Comparison of ENCODE assay signal across 24 cellular contexts in the genomic region with DNA sequence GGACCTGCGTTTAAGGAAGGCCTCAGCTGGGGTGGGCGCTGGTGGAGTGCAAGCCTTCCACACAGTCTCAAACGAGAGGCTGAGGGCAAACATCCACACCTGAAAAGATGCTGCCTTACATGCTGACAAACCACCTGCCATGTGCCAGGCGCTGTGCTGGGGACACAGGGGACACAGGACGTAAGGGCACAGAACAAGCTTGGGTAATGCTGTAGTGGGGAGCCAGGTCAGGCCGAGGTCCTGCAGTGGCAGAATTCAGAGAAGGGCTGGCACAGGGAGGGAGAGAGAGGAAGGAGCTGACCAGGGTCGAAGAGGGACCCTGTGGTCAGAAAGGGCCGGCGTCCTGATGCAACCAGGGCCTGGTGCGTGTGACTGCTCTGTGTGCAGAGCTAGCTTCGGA. TPM values are rescaled to one million over a fixed set of nuclear protein-coding genes. Genes with fewer than 3 reads are reported as not detected.
DNase-seq lines count a peak whose midpoint lies in the region; ATAC-seq, FAIRE-seq and TF ChIP-seq lines count a peak whose summit lies in the region.
"Had no signal": no experiment of that assay in that cellular context is flagged by ENCODE, and none has a peak within 500 bp of the region (broad histone marks: within the 10 kb centered on the region; RNA-seq: fewer than 3 reads in every experiment).

No MANE protein-coding gene starts in this region.

- no peak for TF ChIP-seq CTCF in DND-41 (IDR thresholded peaks at IDR 0.05; ENCODE audit: borderline replicate concordance, extremely low read depth, low read length, poor library complexity, severe bottlenecking)
- no peak for TF ChIP-seq CTCF in GM12878 (IDR thresholded peaks at IDR 0.05 in 2 of 3, conservative IDR thresholded peaks at IDR 0.05 in 1 of 3; ENCODE audit: control insufficient read depth in 2 of 3, extremely low read depth in 1 of 3, insufficient read depth in 1 of 3, low read depth in 3 of 3, low read length in 3 of 3)
- no peak for TF ChIP-seq CTCF in nephron progenitor cell (IDR thresholded peaks at IDR 0.05)
- no peak for TF ChIP-seq CTCF in H9 (conservative IDR thresholded peaks at IDR 0.05)

- H3K4me2 ChIP-seq in DND-41 (ENCODE audit: insufficient read depth, low read length), result no peak overlapping the region
- no peak overlapping the region for H3K4me2 ChIP-seq in GM12878 (ENCODE audit: control insufficient read depth, insufficient read depth)
- no peak overlapping the region for H3K4me2 ChIP-seq in H9 (ENCODE audit: insufficient read depth, insufficient read length, low read length)
- H3K4me2 ChIP-seq: BLaER1, KMS-11 had no signal

- peaks cover 45% of the 10 kb centered on the region for H3K36me3 ChIP-seq in DND-41 (ENCODE audit: insufficient read depth, low read length)
- H3K36me3 ChIP-seq in GM12878 (ENCODE audit: control insufficient read depth in 2 of 2, insufficient read depth in 2 of 2, low read length in 1 of 2), result no peaks in the 10 kb centered on the region

- no peak overlapping the region for H3K18ac ChIP-seq in H9 (ENCODE audit: insufficient read length, low read depth, low read length)

- TF ChIP-seq EP300 in GM12878 (IDR thresholded peaks at IDR 0.05; ENCODE audit: borderline replicate concordance in 1 of 2, control insufficient read depth in 1 of 2, low read depth in 2 of 2, low read length in 2 of 2), result no peak

- CTCF ChIA-PET in GM12878 (lab: Yijun Ruan, JAX), result no interaction called here

- no peaks in the 10 kb centered on the region for H3K79me1 ChIP-seq in H9 (ENCODE audit: insufficient read depth, low read depth, low read length, poor library complexity, severe bottlenecking)

- H3K9ac ChIP-seq in DND-41 (ENCODE audit: low read depth, low read length), result no peak overlapping the region
- H3K9ac ChIP-seq in GM12878 (ENCODE audit: control insufficient read depth, insufficient read depth, low read length), result no peak overlapping the region
- H3K9ac ChIP-seq in H9 (ENCODE audit: extremely low read depth, insufficient read length, low read length), result no peak overlapping the region
- H3K9ac ChIP-seq: BLaER1, KMS-11 had no signal

- no peaks in the 10 kb centered on the region for H3K79me2 ChIP-seq in DND-41 (ENCODE audit: insufficient read depth, low read length)
- H3K79me2 ChIP-seq in GM12878 (ENCODE audit: control insufficient read depth, insufficient read depth, low read length), result no peaks in the 10 kb centered on the region
- H3K79me2 ChIP-seq in H9 (ENCODE audit: insufficient read depth, low read length), result no peaks in the 10 kb centered on the region

- no peak overlapping the region for H3K4me3 Mint-ChIP-seq in activated T-cell treated with anti-CD3 and anti-CD28 coated beads, Interleukin-2, amount 50 U/mL, for 24 hours
- H3K4me3 Mint-ChIP-seq in nephron progenitor cell (no peak overlapping the region), H9 (no peak overlapping the region)
- H3K4me3 Mint-ChIP-seq: CD4-positive, CD25-positive, alpha-beta regulatory T cell had no signal

- RAD21 ChIA-PET in GM12878 (lab: Charles Lee; ENCODE audit: unreplicated experiment), result no interaction called here

- no peaks in the 10 kb centered on the region for H3K4me1 ChIP-seq in DND-41 (ENCODE audit: insufficient read depth, low read length)
- no peaks in the 10 kb centered on the region for H3K4me1 ChIP-seq in GM12878 (ENCODE audit: control insufficient read depth, insufficient read depth, low read length)
- H3K4me1 ChIP-seq in H9 (ENCODE audit: insufficient read depth, low read length), result no peaks in the 10 kb centered on the region

- DNase-seq in activated T-cell treated with anti-CD3 and anti-CD28 coated beads, Interleukin-2, amount 50 U/mL, for 24 hours, result no peak
- DNase-seq in activated T-cell treated with anti-CD3 and anti-CD28 coated beads, Interleukin-2, amount 50 U/mL, for 1 hour, result no peak
- no peak for DNase-seq in DND-41
- DNase-seq in GM12878 (ENCODE audit: low read depth, low spot score), result no peak
- no peak for DNase-seq in nephron progenitor cell
- no peak for DNase-seq in SW 1271 (lab: John Stamatoyannopoulos, UW)
- DNase-seq in H9, result no peak
- DNase-seq: CD4-positive, CD25-positive, alpha-beta regulatory T cell; IMR-90; NCI-H1092; NCI-H1417 treated with DMSO at 0.1 percent for 48 hours; NCI-H1694 treated with DMSO at 0.1 percent for 48 hours; NCI-H2081; NCI-H226; NCI-H510A; SHP77 treated with DMSO at 0.1 percent for 48 hours had no signal

- WGBS in GM12878 (ENCODE audit: insufficient coverage, insufficient replicate concordance, low lambda C conversion rate, missing lambda C conversion rate), result 90% methylated on average over 11 of the region's 11 CpGs
- WGBS in H9 (ENCODE audit: extremely low coverage, insufficient read length, low lambda C conversion rate), result no CpG with 5 or more reads among the region's 11 CpGs

- no peak overlapping the region for H4K5ac ChIP-seq in H9 (ENCODE audit: insufficient read length, low read depth, low read length)

- H3K27ac Mint-ChIP-seq in activated T-cell treated with anti-CD3 and anti-CD28 coated beads, Interleukin-2, amount 50 U/mL, for 24 hours, result peak overlapping the region; percentile 34
- H3K27ac Mint-ChIP-seq in nephron progenitor cell (peak overlapping the region; percentile 58), H9 (peak overlapping the region in 1 of 3 experiments; percentile 41; a peak in 1 of 7 replicates)
- H3K27ac Mint-ChIP-seq: CD4-positive, CD25-positive, alpha-beta regulatory T cell had no signal

- no peaks in the 10 kb centered on the region for H3K9me3 Mint-ChIP-seq in activated T-cell treated with anti-CD3 and anti-CD28 coated beads, Interleukin-2, amount 50 U/mL, for 24 hours
- H3K9me3 Mint-ChIP-seq in nephron progenitor cell, result peaks cover 41% of the 10 kb centered on the region
- peaks cover 6 to 15% of the 10 kb centered on the region in 2 experiments; a peak in 3 of 5 replicates for H3K9me3 Mint-ChIP-seq in H9

- TF ChIP-seq POLR2A in GM12878 (IDR thresholded peaks at IDR 0.05; ENCODE audit: low read depth, low read length), result peak; percentile 47; the same call in 1 of the 2 replicates

- H4K91ac ChIP-seq in H9 (ENCODE audit: insufficient read length, low read depth, low read length), result no peak overlapping the region

- H2BK12ac ChIP-seq in H9 (ENCODE audit: insufficient read length, low read depth, low read length), result no peak overlapping the region

- no peak overlapping the region for H2AK5ac ChIP-seq in H9 (ENCODE audit: insufficient read length, low read length)

- no peak overlapping the region for H3K4me3 ChIP-seq in DND-41 (ENCODE audit: low read depth in 1 of 2, low read length in 2 of 2)
- H3K4me3 ChIP-seq in GM12878, result no peak overlapping the region
- H3K4me3 ChIP-seq: BLaER1, SK-N-MC had no signal

- H2BK120ac ChIP-seq in H9 (ENCODE audit: low read depth, low read length, poor library complexity, severe bottlenecking), result no peak overlapping the region

- no peak overlapping the region for H2AFZ ChIP-seq in DND-41 (ENCODE audit: low read depth, low read length)
- no peak overlapping the region for H2AFZ ChIP-seq in GM12878 (ENCODE audit: control insufficient read depth, low read depth, low read length)
- no peak overlapping the region for H2AFZ ChIP-seq in H9 (ENCODE audit: low read length)

- H3K27ac ChIP-seq in DND-41 (ENCODE audit: low read length), result no peak overlapping the region
- no peak overlapping the region for H3K27ac ChIP-seq in GM12878 (ENCODE audit: control insufficient read depth, insufficient read depth)
- no peak overlapping the region for H3K27ac ChIP-seq in H9 (ENCODE audit: insufficient read length, low read depth, low read length)
- H3K27ac ChIP-seq: BLaER1, KMS-11, SK-N-MC had no signal

- H3K9me3 ChIP-seq in DND-41 (ENCODE audit: insufficient read depth, low read length, severe bottlenecking) (no peaks in the 10 kb centered on the region), GM12878 (replicated peaks; ENCODE audit: control insufficient read depth, insufficient read depth, low read length) (no peaks in the 10 kb centered on the region; the same call in 2 of the 3 replicates), H9 (ENCODE audit: control insufficient read depth, low read depth, low read length) (no peaks in the 10 kb centered on the region)

- no peak overlapping the region for H2BK5ac ChIP-seq in H9 (ENCODE audit: insufficient read length, low read length)

- H3K14ac ChIP-seq in H9 (ENCODE audit: insufficient read depth, low read length), result no peak overlapping the region

- ATAC-seq in DND-41 (ENCODE audit: insufficient read depth, low read depth) (0 out of 3 replicates have a peak, but pooled peaks have one; percentile 23), GM12878 (no peak)

- H4K20me1 ChIP-seq in DND-41 (ENCODE audit: insufficient read depth, low read length), result no peaks in the 10 kb centered on the region; the same call in 1 of the 2 replicates
- H4K20me1 ChIP-seq in GM12878 (ENCODE audit: control insufficient read depth, insufficient read depth), result no peaks in the 10 kb centered on the region
- no peaks in the 10 kb centered on the region for H4K20me1 ChIP-seq in H9 (ENCODE audit: control insufficient read depth, insufficient read depth, insufficient read length)

- no peaks in the 10 kb centered on the region for H3K4me1 Mint-ChIP-seq in activated T-cell treated with anti-CD3 and anti-CD28 coated beads, Interleukin-2, amount 50 U/mL, for 24 hours (ENCODE audit: low read depth)
- peaks cover 7% of the 10 kb centered on the region for H3K4me1 Mint-ChIP-seq in nephron progenitor cell
- H3K4me1 Mint-ChIP-seq in H9, result no peaks in the 10 kb centered on the region
- H3K4me1 Mint-ChIP-seq: CD4-positive, CD25-positive, alpha-beta regulatory T cell had no signal

- intact Hi-C loops in GM12878 (cut with micrococcal nuclease; ENCODE audit: unreplicated experiment), result no loop called here

- no peak overlapping the region for H3T11ph ChIP-seq in H9 (ENCODE audit: low read length)

- no peaks in the 10 kb centered on the region for H3K23me2 ChIP-seq in H9 (ENCODE audit: insufficient read length, low read depth, low read length, poor library complexity, severe bottlenecking)

- H3K56ac ChIP-seq in H9 (ENCODE audit: insufficient read length, low read depth, low read length), result no peak overlapping the region

- no peak overlapping the region for H2BK15ac ChIP-seq in H9 (ENCODE audit: low read depth, low read length)

- H3K27me3 ChIP-seq in DND-41 (ENCODE audit: insufficient read depth, low read length, poor library complexity) (no peaks in the 10 kb centered on the region), GM12878 (replicated peaks in 1 of 2; ENCODE audit: control insufficient read depth in 2 of 2, insufficient read depth in 2 of 2, low read length in 1 of 2) (no peaks in the 10 kb centered on the region), H9 (ENCODE audit: insufficient read depth, low read length) (no peaks in the 10 kb centered on the region)
- H3K27me3 ChIP-seq: BLaER1 had no signal

- BruUV-seq in GM12878 (replicated peaks; lab: Mats Ljungman, UMichigan), result no TSS peak

- no peak overlapping the region for H3K23ac ChIP-seq in H9 (ENCODE audit: insufficient read length, low read depth, low read length)

- H2BK20ac ChIP-seq in H9 (ENCODE audit: low read depth, low read length, poor library complexity, severe bottlenecking), result no peak overlapping the region

- FAIRE-seq in GM12878 (lab: Jason Lieb, UNC), result no peak

- no peak for TF ChIP-seq RAD21 in GM12878 (IDR thresholded peaks at IDR 0.05; ENCODE audit: insufficient read depth, low read depth, low read length)

- peaks cover 48% of the 10 kb centered on the region for H3K36me3 Mint-ChIP-seq in activated T-cell treated with anti-CD3 and anti-CD28 coated beads, Interleukin-2, amount 50 U/mL, for 24 hours (ENCODE audit: low read depth)
- H3K36me3 Mint-ChIP-seq in nephron progenitor cell (ENCODE audit: low read depth), result peaks cover 57% of the 10 kb centered on the region
- peaks cover 11 to 38% (median 35%) of the 10 kb centered on the region in 3 experiments; a peak in 6 of 7 replicates for H3K36me3 Mint-ChIP-seq in H9 (ENCODE audit: insufficient read depth in 1 of 3, low read depth in 3 of 3)
- H3K36me3 Mint-ChIP-seq: CD4-positive, CD25-positive, alpha-beta regulatory T cell had no signal

- no peak overlapping the region for H4K8ac ChIP-seq in H9 (replicated peaks; ENCODE audit: insufficient read length, low read depth, low read length)

- H3K27me3 Mint-ChIP-seq in activated T-cell treated with anti-CD3 and anti-CD28 coated beads, Interleukin-2, amount 50 U/mL, for 24 hours, result no peaks in the 10 kb centered on the region
- H3K27me3 Mint-ChIP-seq in nephron progenitor cell (ENCODE audit: low read depth, poor library complexity) (no peaks in the 10 kb centered on the region), H9 (ENCODE audit: low read depth) (no peaks in the 10 kb centered on the region; the same call in 1 of the 2 replicates)
- H3K27me3 Mint-ChIP-seq: CD4-positive, CD25-positive, alpha-beta regulatory T cell had no signal

- in situ Hi-C loops in GM12878 (cut with MboI), result no loop called here

- POLR2A ChIA-PET in GM12878 (lab: Charles Lee), result no interaction called here

- SMC1A ChIA-PET in GM12878 (lab: Charles Lee; ENCODE audit: uncharacterized antibody, unreplicated experiment), result no interaction called here

- no peak overlapping the region for H3K4ac ChIP-seq in H9 (ENCODE audit: low read depth, low read length)

RNA-seq across cellular contexts. Expression of a gene that starts 18.5 kb away (rescaled TPM):
- 39.3 and 46.2 TPM in 2 replicates for total RNA-seq in GM12878 (2013; cell fraction: nucleolus; rRNA removed)
- total RNA-seq in GM12878 (2014; rRNA removed) (21.5 and 25.2 TPM in 2 replicates), GM12878 (2014; rRNA removed; fragmentation: Illumina TruSeq; extraction: Trizol) (7.1 and 8.2 TPM in 2 replicates), GM12878 (2021) (60.0 and 72.8 TPM in 2 replicates), H9 (2021) (93.4 and 98.9 TPM in 2 replicates)
- 7.7 TPM for polyA plus RNA-seq in GM12878 (2011; ENCODE audit: low read depth)
- polyA plus RNA-seq in GM12878 (2011; rRNA removed) (5.2 and 11.9 TPM in 2 replicates), GM12878 (2014; fragmentation: Illumina TruSeq; extraction: Trizol) (0.68 and 5.0 TPM in 2 replicates), GM12878 (2014; fragmentation: Nextera tagmentation; extraction: Ambion mirVana) (1 to 10 TPM in 1 of 2 experiments, under 1 TPM in 1; 0.55 to 2.4 TPM), GM12878 (2014; rRNA removed) (56.4 and 83.7 TPM in 2 replicates), GM12878 (2016; fragmentation: Nextera tagmentation; extraction: Ambion mirVana) (10 to 100 TPM; 57.8 to 69.1 TPM)
- polyA plus RNA-seq in GM12878 (2011; cell fraction: cytosol; rRNA removed), result 18.2 and 37.3 TPM in 2 replicates
- 386 and 553 TPM in 2 replicates for polyA plus RNA-seq in GM12878 (2011; cell fraction: nucleus; rRNA removed)
- 28.0 and 32.9 TPM in 2 replicates for polyA plus RNA-seq in GM12878 (2012)
- polyA minus RNA-seq in GM12878 (2011; rRNA and poly(A)+ RNA removed), result 3.3 and 9.1 TPM in 2 replicates
- polyA minus RNA-seq in GM12878 (2011; cell fraction: cytosol; rRNA and poly(A)+ RNA removed), result 7.0 and 7.6 TPM in 2 replicates
- polyA minus RNA-seq in GM12878 (2011; cell fraction: nucleus; rRNA and poly(A)+ RNA removed), result 24.1 and 45.8 TPM in 2 replicates

RNA-seq across cellular contexts. Expression of a gene that starts 21.8 kb away (rescaled TPM):
- not detected in 2 replicates for total RNA-seq in GM12878 (2013; cell fraction: nucleolus; rRNA removed)
- not detected in 2 replicates for total RNA-seq in GM12878 (2014; rRNA removed)
- total RNA-seq in GM12878 (2014; rRNA removed; fragmentation: Illumina TruSeq; extraction: Trizol), result not detected in 2 replicates
- total RNA-seq in GM12878 (2021), result 0.18 TPM in 1 of 2 replicates, not detected in the other
- polyA plus RNA-seq in GM12878 (2011; ENCODE audit: low read depth), result not detected
- not detected in 2 replicates for polyA plus RNA-seq in GM12878 (2011; rRNA removed)
- not detected in 2 replicates for polyA plus RNA-seq in GM12878 (2011; cell fraction: cytosol; rRNA removed)
- polyA plus RNA-seq in GM12878 (2011; cell fraction: nucleus; rRNA removed), result not detected in 2 replicates
- 0.10 and 0.12 TPM in 2 replicates for polyA plus RNA-seq in GM12878 (2012)
- polyA plus RNA-seq in GM12878 (2014; fragmentation: Illumina TruSeq; extraction: Trizol), result not detected in 2 replicates
- polyA plus RNA-seq in GM12878 (2014; fragmentation: Nextera tagmentation; extraction: Ambion mirVana), result under 1 TPM in 1 of 2 experiments, not detected in 1; 0.05 TPM
- polyA plus RNA-seq in GM12878 (2014; rRNA removed), result not detected in 2 replicates
- polyA plus RNA-seq in GM12878 (2016; fragmentation: Nextera tagmentation; extraction: Ambion mirVana), result under 1 TPM in 1 of 2 experiments, not detected in 1; 0.30 TPM
- not detected in 2 replicates for polyA minus RNA-seq in GM12878 (2011; rRNA and poly(A)+ RNA removed)
- not detected in 2 replicates for polyA minus RNA-seq in GM12878 (2011; cell fraction: cytosol; rRNA and poly(A)+ RNA removed)
- not detected in 2 replicates for polyA minus RNA-seq in GM12878 (2011; cell fraction: nucleus; rRNA and poly(A)+ RNA removed)
- total RNA-seq in H9 (2021), result not detected in 2 replicates
- total RNA-seq: A172, Daoy, G401, H4 had no signal

RNA-seq across cellular contexts. Expression of a gene that starts 22.9 kb away (rescaled TPM):
- not detected in 2 replicates for total RNA-seq in GM12878 (2013; cell fraction: nucleolus; rRNA removed)
- total RNA-seq in GM12878 (2014; rRNA removed) (not detected in 2 replicates), GM12878 (2014; rRNA removed; fragmentation: Illumina TruSeq; extraction: Trizol) (not detected in 2 replicates), GM12878 (2021) (not detected in 2 replicates), H9 (2021) (0.20 TPM in 1 of 2 replicates, not detected in the other)
- not detected for polyA plus RNA-seq in GM12878 (2011; ENCODE audit: low read depth)
- polyA plus RNA-seq in GM12878 (2011; rRNA removed) (not detected in 2 replicates), GM12878 (2014; fragmentation: Illumina TruSeq; extraction: Trizol) (not detected in 2 replicates), GM12878 (2014; fragmentation: Nextera tagmentation; extraction: Ambion mirVana) (not detected), GM12878 (2014; rRNA removed) (0.20 TPM in 1 of 2 replicates, not detected in the other), GM12878 (2016; fragmentation: Nextera tagmentation; extraction: Ambion mirVana) (not detected)
- not detected in 2 replicates for polyA plus RNA-seq in GM12878 (2011; cell fraction: cytosol; rRNA removed)
- not detected in 2 replicates for polyA plus RNA-seq in GM12878 (2011; cell fraction: nucleus; rRNA removed)
- polyA plus RNA-seq in GM12878 (2012), result not detected in 2 replicates
- not detected in 2 replicates for polyA minus RNA-seq in GM12878 (2011; rRNA and poly(A)+ RNA removed)
- not detected in 2 replicates for polyA minus RNA-seq in GM12878 (2011; cell fraction: cytosol; rRNA and poly(A)+ RNA removed)
- polyA minus RNA-seq in GM12878 (2011; cell fraction: nucleus; rRNA and poly(A)+ RNA removed), result not detected in 2 replicates
- total RNA-seq: A172; CD4-positive, CD25-positive, alpha-beta regulatory T cell; Daoy; H4; IMR-90 had no signal
- polyA plus RNA-seq: AG04450; CD4-positive, CD25-positive, alpha-beta regulatory T cell had no signal

RNA-seq across cellular contexts. Expression of a gene that starts 36.8 kb away (rescaled TPM):
- 111 TPM in 2 replicates for total RNA-seq in GM12878 (2013; cell fraction: nucleolus; rRNA removed)
- 21.3 and 27.1 TPM in 2 replicates for total RNA-seq in GM12878 (2014; rRNA removed)
- 7.7 and 7.8 TPM in 2 replicates for total RNA-seq in GM12878 (2014; rRNA removed; fragmentation: Illumina TruSeq; extraction: Trizol)
- total RNA-seq in GM12878 (2021), result 56.3 and 62.5 TPM in 2 replicates
- 18.9 TPM for polyA plus RNA-seq in GM12878 (2011; ENCODE audit: low read depth)
- 5.0 and 12.8 TPM in 2 replicates for polyA plus RNA-seq in GM12878 (2011; rRNA removed)
- 12.9 and 20.6 TPM in 2 replicates for polyA plus RNA-seq in GM12878 (2011; cell fraction: cytosol; rRNA removed)
- polyA plus RNA-seq in GM12878 (2011; cell fraction: nucleus; rRNA removed), result 292 and 389 TPM in 2 replicates
- polyA plus RNA-seq in GM12878 (2012), result 50.7 and 52.0 TPM in 2 replicates
- polyA plus RNA-seq in GM12878 (2014; fragmentation: Illumina TruSeq; extraction: Trizol), result 2.7 and 11.6 TPM in 2 replicates
- polyA plus RNA-seq in GM12878 (2014; fragmentation: Nextera tagmentation; extraction: Ambion mirVana), result under 1 TPM; 0.04 to 0.18 TPM
- polyA plus RNA-seq in GM12878 (2014; rRNA removed), result 61.6 and 64.5 TPM in 2 replicates
- polyA plus RNA-seq in GM12878 (2016; fragmentation: Nextera tagmentation; extraction: Ambion mirVana), result 10 to 100 TPM; 36.7 to 38.0 TPM
- 17.0 and 18.1 TPM in 2 replicates for polyA minus RNA-seq in GM12878 (2011; rRNA and poly(A)+ RNA removed)
- polyA minus RNA-seq in GM12878 (2011; cell fraction: cytosol; rRNA and poly(A)+ RNA removed), result 5.7 and 7.2 TPM in 2 replicates
- polyA minus RNA-seq in GM12878 (2011; cell fraction: nucleus; rRNA and poly(A)+ RNA removed), result 47.1 and 65.3 TPM in 2 replicates
- 70.0 and 75.3 TPM in 2 replicates for total RNA-seq in H9 (2021)
